Comparison of ENCODE assay signal across 10 cellular contexts in the genomic region with DNA sequence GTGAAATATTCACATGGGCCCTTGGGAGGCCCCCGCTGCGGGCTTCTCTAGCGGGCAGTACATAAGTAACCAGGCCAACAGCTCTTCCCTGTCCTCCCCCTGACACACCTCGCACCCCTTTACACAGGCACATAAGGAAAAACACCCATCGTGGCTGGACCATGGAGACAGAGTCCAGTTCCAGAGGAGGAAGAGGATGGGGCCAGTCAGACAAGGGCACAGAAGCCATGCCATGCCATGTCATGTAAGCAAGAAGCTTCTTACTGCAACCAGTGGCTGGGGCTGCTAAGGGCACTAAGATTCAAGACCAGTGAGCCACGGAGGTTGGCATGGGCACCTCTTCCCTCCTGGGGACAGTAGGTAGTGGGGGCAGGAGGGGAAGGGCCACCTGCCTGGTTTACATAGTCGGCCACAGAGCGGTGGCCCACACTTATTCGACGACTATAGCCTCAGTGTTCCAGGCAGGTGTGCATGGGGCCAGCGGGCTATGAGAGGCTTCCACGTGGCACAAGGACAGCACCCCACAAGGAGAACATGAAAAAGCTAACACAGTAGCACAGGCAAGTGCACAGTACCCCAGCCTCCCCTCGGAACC. TPM values are rescaled to one million over a fixed set of nuclear protein-coding genes. Genes with fewer than 3 reads are reported as not detected.
DNase-seq lines count a peak whose midpoint lies in the region; ATAC-seq and TF ChIP-seq lines count a peak whose summit lies in the region.
"Had no signal": no experiment of that assay in that cellular context is flagged by ENCODE, and none has a peak within 500 bp of the region (broad histone marks: within the 10 kb centered on the region; RNA-seq: fewer than 3 reads in every experiment).

No MANE protein-coding gene starts in this region.

- ATAC-seq in GM18861 (IDR thresholded peaks at IDR 0.05; ENCODE audit: unreplicated experiment) = no peak
- ATAC-seq in HG03460 (IDR thresholded peaks at IDR 0.05; ENCODE audit: unreplicated experiment) = no peak
- ATAC-seq in esophagus mucosa = no peak

- H3F3A ChIP-seq in DOHH2 (ENCODE audit: control insufficient read depth, insufficient read depth) (peaks cover 6% of the 10 kb centered on the region), neural cell (ENCODE audit: insufficient read depth, low read length, poor library complexity, severe bottlenecking) (no peaks in the 10 kb centered on the region)

- H3K9me3 ChIP-seq in DOHH2 (ENCODE audit: control insufficient read depth, insufficient read depth, low read length) = no peaks in the 10 kb centered on the region
- no peaks in the 10 kb centered on the region for H3K9me3 ChIP-seq in neural cell (ENCODE audit: low read length)

- H3K36me3 ChIP-seq in DOHH2 (ENCODE audit: control insufficient read depth, low read length) (no peaks in the 10 kb centered on the region), neural cell (ENCODE audit: insufficient read depth, low read length) (no peaks in the 10 kb centered on the region)

- peaks cover 18% of the 10 kb centered on the region for H3K4me1 ChIP-seq in DOHH2 (ENCODE audit: control insufficient read depth, low read length)

- H4K20me1 ChIP-seq in DOHH2 (ENCODE audit: control insufficient read depth, insufficient read depth, low read depth, low read length) = peaks cover 8% of the 10 kb centered on the region; the same call in 1 of the 2 replicates
- H4K20me1 ChIP-seq in neural cell (ENCODE audit: insufficient read depth) = no peaks in the 10 kb centered on the region

- TF ChIP-seq RAD21 in neural cell (conservative IDR thresholded peaks at IDR 0.05) = no peak

- H3K27me3 ChIP-seq in DOHH2 (ENCODE audit: control insufficient read depth, low read length) (peaks cover 70% of the 10 kb centered on the region), neural cell (ENCODE audit: insufficient read depth, low read depth, low read length) (no peaks in the 10 kb centered on the region)

- TF ChIP-seq CTCF in DOHH2 (IDR thresholded peaks at IDR 0.05; ENCODE audit: low read depth, low read length, poor library complexity, severe bottlenecking) (no peak), neural cell (IDR thresholded peaks at IDR 0.05; ENCODE audit: poor library complexity, severe bottlenecking) (no peak)

- peak overlapping the region; percentile 73 for H3K9ac ChIP-seq in neural cell (ENCODE audit: low read length)

- H3K4me1 Mint-ChIP-seq in IgD-negative memory B cell = peaks cover 9 to 17% (median 13%) of the 10 kb centered on the region in 3 donors
- H3K4me1 Mint-ChIP-seq in activated naive CD8-positive, alpha-beta T cell treated with anti-CD3 and anti-CD28 coated beads for 36 hours = peaks cover 34% of the 10 kb centered on the region

- H3K9me2 ChIP-seq in DOHH2 (replicated peaks; ENCODE audit: control insufficient read depth, low read length) (no peaks in the 10 kb centered on the region), neural cell (ENCODE audit: insufficient read depth, low read length) (no peaks in the 10 kb centered on the region)

- H3K79me2 ChIP-seq in DOHH2 (ENCODE audit: control insufficient read depth, low read length) (no peaks in the 10 kb centered on the region), neural cell (replicated peaks; ENCODE audit: insufficient read depth, low read length) (no peaks in the 10 kb centered on the region)

- H3K4me2 ChIP-seq in DOHH2 (ENCODE audit: low read length) (peak overlapping the region; percentile 98), neural cell (ENCODE audit: low read length) (peak overlapping the region; percentile 91)

- DNase-seq in activated naive CD8-positive, alpha-beta T cell treated with anti-CD3 and anti-CD28 coated beads for 36 hours = no peak
- DNase-seq in occipital lobe (lab: John Stamatoyannopoulos, UW) = no peak

- H3K36me3 Mint-ChIP-seq in IgD-negative memory B cell = no peaks in the 10 kb centered on the region
- no peaks in the 10 kb centered on the region for H3K36me3 Mint-ChIP-seq in activated naive CD8-positive, alpha-beta T cell treated with anti-CD3 and anti-CD28 coated beads for 36 hours

- no peak overlapping the region for H3K27ac ChIP-seq in DOHH2 (ENCODE audit: low read depth, low read length)
- no peak overlapping the region for H3K27ac ChIP-seq in neural cell (ENCODE audit: low read length)

- peaks cover 5% of the 10 kb centered on the region for H3K27me3 Mint-ChIP-seq in IgD-negative memory B cell
- H3K27me3 Mint-ChIP-seq in activated naive CD8-positive, alpha-beta T cell treated with anti-CD3 and anti-CD28 coated beads for 36 hours = peaks cover 14% of the 10 kb centered on the region

- peak overlapping the region; percentile 79 for H3K4me3 ChIP-seq in DOHH2 (ENCODE audit: low read length)
- H3K4me3 ChIP-seq in neural cell (ENCODE audit: low read length) = peak overlapping the region; percentile 92

- peak overlapping the region in 3 of 4 donors; percentile 66 to 83 (median 73) for H3K4me3 Mint-ChIP-seq in IgD-negative memory B cell
- H3K4me3 Mint-ChIP-seq in activated naive CD8-positive, alpha-beta T cell treated with anti-CD3 and anti-CD28 coated beads for 36 hours = peak overlapping the region; percentile 78

- peak overlapping the region; percentile 27 for H2AFZ ChIP-seq in neural cell (ENCODE audit: low read depth, low read length)

- peak overlapping the region in 2 of 3 donors; percentile 40 to 64 for H3K27ac Mint-ChIP-seq in IgD-negative memory B cell
- no peak overlapping the region for H3K27ac Mint-ChIP-seq in activated naive CD8-positive, alpha-beta T cell treated with anti-CD3 and anti-CD28 coated beads for 36 hours

- TF ChIP-seq EP300 in neural cell (conservative IDR thresholded peaks at IDR 0.05; ENCODE audit: poor library complexity, severe bottlenecking) = no peak

- H3K9me3 Mint-ChIP-seq in IgD-negative memory B cell = no peaks in the 10 kb centered on the region
- H3K9me3 Mint-ChIP-seq in activated naive CD8-positive, alpha-beta T cell treated with anti-CD3 and anti-CD28 coated beads for 36 hours = no peaks in the 10 kb centered on the region

TF ChIP-seq in neural cell, 6 proteins besides CTCF, POLR2A, EP300 and RAD21:
- no peak for TF ChIP-seq EZH2 (IDR thresholded peaks at IDR 0.05; ENCODE audit: borderline replicate concordance, insufficient read depth, low read length, poor library complexity, severe bottlenecking)

RNA-seq across cellular contexts. Expression of gene CYP11A1, which starts 5.7 kb away (rescaled TPM):
- polyA plus RNA-seq in IgD-negative memory B cell (not detected), neural cell (not detected in 2 replicates)
- under 1 TPM; 0.30 to 0.31 TPM for total RNA-seq in activated naive CD8-positive, alpha-beta T cell treated with anti-CD3 and anti-CD28 coated beads for 36 hours
- polyA minus RNA-seq in neural cell = not detected in 2 replicates
- total RNA-seq in occipital lobe (not detected), esophagus mucosa (3.2 TPM)
- total RNA-seq: endothelial cell of umbilical vein, HT-29 had no signal
